In genomic region chrX:152892999-152893605, GRCh38 we compare ENCODE assay signal across 1 cellular context.
TF ChIP-seq lines count a peak whose summit lies in the region.

No MANE protein-coding gene starts in this region.

TF ChIP-seq in K562, 482 proteins besides CTCF, POLR2A, EP300 and RAD21:
- TF ChIP-seq PBX2 (CRISPR knock-in tag; IDR thresholded peaks at IDR 0.05; ENCODE audit: low read depth) (no peak), PBX2 (tag; conservative IDR thresholded peaks at IDR 0.05; ENCODE audit: low read depth) (no peak), ETV1 (tag; conservative IDR thresholded peaks at IDR 0.05; ENCODE audit: low read depth) (no peak), MYC (IDR thresholded peaks at IDR 0.05; ENCODE audit: low read depth, low read length) (no peak), MYC (CRISPR knock-in tag; IDR thresholded peaks at IDR 0.05; ENCODE audit: borderline replicate concordance, low read depth) (no peak), KLF10 (CRISPR knock-in tag; IDR thresholded peaks at IDR 0.05) (no peak), CLOCK (CRISPR knock-in tag; IDR thresholded peaks at IDR 0.05; ENCODE audit: borderline replicate concordance) (no peak), CREBBP (IDR thresholded peaks at IDR 0.05; ENCODE audit: low read depth, low read length) (no peak), NFRKB (IDR thresholded peaks at IDR 0.05; ENCODE audit: low read depth) (no peak), ESRRA (IDR thresholded peaks at IDR 0.05; ENCODE audit: borderline replicate concordance, low read depth) (no peak), TEAD1 (CRISPR knock-in tag; IDR thresholded peaks at IDR 0.05) (no peak), RBM17 (IDR thresholded peaks at IDR 0.05; ENCODE audit: borderline replicate concordance, low read depth, low read length) (no peak)
